In genomic region chr2:140711867-140712266, GRCh38 we compare ENCODE assay signal across 26 cellular contexts.
"Had no signal": no experiment of that assay in that cellular context is flagged by ENCODE, and none has a peak within 500 bp of the region (broad histone marks: within the 10 kb centered on the region; RNA-seq: fewer than 3 reads in every experiment).

No MANE protein-coding gene starts in this region.

- H3K27me3 ChIP-seq: esophagus squamous epithelium, spleen, testis, tibial artery had no signal

- H3K36me3 Mint-ChIP-seq: memory B cell; mesothelial cell of epicardium; naive B cell; natural killer cell treated with Interleukin-12 subunit alpha and Interleukin-12 subunit beta and Interleukin-15 and Interleukin-18, amount 100 ng/mL, for 72 hours; stimulated activated memory B cell treated with anti-CD40 and anti-IgM and Interleukin-4, amounts not matched to agents 10 μg/mL and 1 μg/mL and 100 μg/mL, for 72 hours; type B pancreatic cell had no signal

- H3K4me1 ChIP-seq: esophagus squamous epithelium, prostate gland, spleen, testis, tibial artery had no signal

- H3K36me3 ChIP-seq: esophagus squamous epithelium, prostate gland, spleen, tibial artery had no signal

- H3K9me3 ChIP-seq: esophagus squamous epithelium, mucosa of descending colon, prostate gland, spleen, testis, tibial artery had no signal

- H3K4me1 Mint-ChIP-seq: memory B cell; mesothelial cell of epicardium; naive B cell; neural crest cell; stimulated activated memory B cell treated with anti-CD40 and anti-IgM and Interleukin-4, amounts not matched to agents 10 μg/mL and 1 μg/mL and 100 μg/mL, for 72 hours had no signal

- ATAC-seq: effector memory CD8-positive, alpha-beta T cell; left lobe of liver; mucosa of descending colon; natural killer cell treated with Interleukin-12 subunit alpha and Interleukin-12 subunit beta and Interleukin-15 and Interleukin-18, amount 100 ng/mL, for 72 hours; right cardiac atrium; stimulated activated memory B cell treated with anti-CD40 and anti-IgM and Interleukin-4, amounts not matched to agents 10 μg/mL and 1 μg/mL and 100 μg/mL, for 72 hours; stimulated activated naive CD8-positive, alpha-beta T cell treated with anti-CD3 and anti-CD28 coated beads, Interleukin-15, Interleukin-2, amounts not matched to agents 100 U/mL and 50 U/mL, for 24 hours had no signal

- H3K27ac ChIP-seq: coronary artery, esophagus squamous epithelium, prostate gland, skin epidermis, spleen, testis, tibial artery had no signal

- H3K4me3 Mint-ChIP-seq: effector memory CD8-positive, alpha-beta T cell; memory B cell; mesothelial cell of epicardium; naive B cell; natural killer cell treated with Interleukin-12 subunit alpha and Interleukin-12 subunit beta and Interleukin-15 and Interleukin-18, amount 100 ng/mL, for 72 hours; neural crest cell; stimulated activated memory B cell treated with anti-CD40 and anti-IgM and Interleukin-4, amounts not matched to agents 10 μg/mL and 1 μg/mL and 100 μg/mL, for 72 hours; type B pancreatic cell had no signal

- DNase-seq: dermis blood vessel endothelial cell; effector memory CD8-positive, alpha-beta T cell; erythroblast; esophagus squamous epithelium; head of caudate nucleus; mucosa of descending colon; naive B cell; nucleus accumbens; right cardiac atrium; spleen; stimulated activated CD4-positive, alpha-beta T cell treated with anti-CD3 and anti-CD28 coated beads, Interleukin-4, amount 100 ng/mL, for 4 hours; stimulated activated naive CD8-positive, alpha-beta T cell treated with anti-CD3 and anti-CD28 coated beads, Interleukin-15, Interleukin-2, amounts not matched to agents 100 U/mL and 50 U/mL, for 24 hours; substantia nigra; testis; tibial artery had no signal

- H3K27ac Mint-ChIP-seq: effector memory CD8-positive, alpha-beta T cell; memory B cell; mesothelial cell of epicardium; naive B cell; natural killer cell treated with Interleukin-12 subunit alpha and Interleukin-12 subunit beta and Interleukin-15 and Interleukin-18, amount 100 ng/mL, for 72 hours; stimulated activated memory B cell treated with anti-CD40 and anti-IgM and Interleukin-4, amounts not matched to agents 10 μg/mL and 1 μg/mL and 100 μg/mL, for 72 hours; type B pancreatic cell had no signal

- H3K27me3 Mint-ChIP-seq: effector memory CD8-positive, alpha-beta T cell; memory B cell; naive B cell; natural killer cell treated with Interleukin-12 subunit alpha and Interleukin-12 subunit beta and Interleukin-15 and Interleukin-18, amount 100 ng/mL, for 72 hours; stimulated activated memory B cell treated with anti-CD40 and anti-IgM and Interleukin-4, amounts not matched to agents 10 μg/mL and 1 μg/mL and 100 μg/mL, for 72 hours; type B pancreatic cell had no signal

- H3K4me3 ChIP-seq: coronary artery, esophagus squamous epithelium, lung, mucosa of descending colon, prostate gland, skin epidermis, spleen, testis, tibial artery had no signal
